Comparison of ENCODE assay signal across 10 cellular contexts in genomic region chr2:23541453-23542334, GRCh38.
DNase-seq lines count a peak whose midpoint lies in the region; ATAC-seq and TF ChIP-seq lines count a peak whose summit lies in the region.
"Had no signal": no experiment of that assay in that cellular context is flagged by ENCODE, and none has a peak within 500 bp of the region (broad histone marks: within the 10 kb centered on the region; RNA-seq: fewer than 3 reads in every experiment).

No MANE protein-coding gene starts in this region.

- H3K4me1 ChIP-seq in HEK293 (ENCODE audit: control insufficient read depth, insufficient read depth, low read length) = peaks cover 4% of the 10 kb centered on the region
- peaks cover 26 to 28% of the 10 kb centered on the region in 2 donors for H3K4me1 ChIP-seq in gastrocnemius medialis
- H3K4me1 ChIP-seq in prostate gland (replicated peaks) = no peaks in the 10 kb centered on the region

- H3K36me3 ChIP-seq in HEK293 (ENCODE audit: control insufficient read depth in 2 of 2, insufficient read depth in 1 of 2, low read length in 2 of 2) = no peaks in the 10 kb centered on the region
- H3K36me3 ChIP-seq in gastrocnemius medialis = no peaks in the 10 kb centered on the region
- H3K36me3 ChIP-seq in prostate gland = no peaks in the 10 kb centered on the region

- no peaks in the 10 kb centered on the region for H3K27me3 ChIP-seq in gastrocnemius medialis
- H3K27me3 ChIP-seq in prostate gland (replicated peaks; ENCODE audit: insufficient read depth) = no peaks in the 10 kb centered on the region

- in situ Hi-C loops in gastrocnemius medialis (cut with MboI; ENCODE audit: low sequenced_read_pairs in 4 of 4) (no loop called here), KBM-7 (cut with MboI; ENCODE audit: low pct_unique_long_range_greater_than_20kb, low sequenced_read_pairs) (no loop called here)

- CTCF ChIA-PET in HEK293 (lab: Yijun Ruan, JAX) = interaction anchor here (0.6 kb wide), 1 partner anchor 619 kb away, joined by 3 read pairs; no protein-coding TSS in a partner anchor

- TF ChIP-seq CTCF in HEK293 (tag by site-specific recombination; IDR thresholded peaks at IDR 0.05) (no peak), gastrocnemius medialis (IDR thresholded peaks at IDR 0.05 in 4 of 5, conservative IDR thresholded peaks at IDR 0.05 in 1 of 5) (no peak), prostate gland (IDR thresholded peaks at IDR 0.05) (no peak)

- intact Hi-C loops in Right ventricle myocardium superior (cut with DNase I) (no loop called here), gastrocnemius medialis (cut with DNase I; ENCODE audit: low total_unique reads) (no loop called here), prostate gland (cut with DNase I) (no loop called here)

- peak; percentile 91 for DNase-seq in NCI-H748 (lab: John Stamatoyannopoulos, UW; ENCODE audit: unreplicated experiment)
- no peak for DNase-seq in Right ventricle myocardium superior
- DNase-seq in gastrocnemius medialis = peak; percentile 40 to 70
- DNase-seq in prostate gland (ENCODE audit: low spot score) = no peak
- no peak for DNase-seq in activated gamma-delta T cell (lab: John Stamatoyannopoulos, UW)
- no peak for DNase-seq in KBM-7
- DNase-seq: activated CD4-positive, alpha-beta T cell treated with anti-CD3 and anti-CD28 coated beads for 1 hour had no signal

- TF ChIP-seq POLR2A in gastrocnemius medialis (IDR thresholded peaks at IDR 0.05) (no peak), prostate gland (IDR thresholded peaks at IDR 0.05) (no peak)

- H3K4me3 ChIP-seq in HEK293 (ENCODE audit: low read depth, low read length) (no peak overlapping the region), gastrocnemius medialis (no peak overlapping the region), prostate gland (no peak overlapping the region)

- H3K9me3 ChIP-seq in HEK293 (ENCODE audit: control insufficient read depth, insufficient read depth, low read depth, low read length) (no peaks in the 10 kb centered on the region), gastrocnemius medialis (no peaks in the 10 kb centered on the region), prostate gland (no peaks in the 10 kb centered on the region)

- no peak overlapping the region for H3K27ac ChIP-seq in HEK293 (ENCODE audit: extremely low read depth, low read depth, low read length)
- H3K27ac ChIP-seq in gastrocnemius medialis = peak overlapping the region; percentile 28 to 64 (median 52)
- peak overlapping the region in 1 of 2 donors; percentile 33 for H3K27ac ChIP-seq in prostate gland

- 48% methylated on average over 8 of the region's 8 CpGs for WGBS in prostate gland

- ATAC-seq in Right ventricle myocardium superior (ENCODE audit: poor library complexity) = peak; percentile 80
- peak; percentile 56 to 63 for ATAC-seq in gastrocnemius medialis
- no peak for ATAC-seq in HG02678 (IDR thresholded peaks at IDR 0.05; ENCODE audit: unreplicated experiment)
- ATAC-seq: Panc1 had no signal

- POLR2A ChIA-PET in HEK293 (lab: Yijun Ruan, JAX) = no interaction called here

TF ChIP-seq in HEK293, 187 proteins besides CTCF, POLR2A, EP300 and RAD21 (continues in another document):
- TF ChIP-seq, protein P1, sequence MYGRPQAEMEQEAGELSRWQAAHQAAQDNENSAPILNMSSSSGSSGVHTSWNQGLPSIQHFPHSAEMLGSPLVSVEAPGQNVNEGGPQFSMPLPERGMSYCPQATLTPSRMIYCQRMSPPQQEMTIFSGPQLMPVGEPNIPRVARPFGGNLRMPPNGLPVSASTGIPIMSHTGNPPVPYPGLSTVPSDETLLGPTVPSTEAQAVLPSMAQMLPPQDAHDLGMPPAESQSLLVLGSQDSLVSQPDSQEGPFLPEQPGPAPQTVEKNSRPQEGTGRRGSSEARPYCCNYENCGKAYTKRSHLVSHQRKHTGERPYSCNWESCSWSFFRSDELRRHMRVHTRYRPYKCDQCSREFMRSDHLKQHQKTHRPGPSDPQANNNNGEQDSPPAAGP (tag by site-specific recombination; IDR thresholded peaks at IDR 0.05) = 0 out of 2 replicates have a peak, but pooled peaks have one; percentile 29
- peak; percentile 27; the same call in 1 of the 2 replicates for TF ChIP-seq FEZF1 (tag by site-specific recombination; IDR thresholded peaks at IDR 0.05)
- TF ChIP-seq TRIM28 (IDR thresholded peaks at IDR 0.05; ENCODE audit: borderline replicate concordance, low read length) = peak; percentile 20; the same call in 1 of the 2 replicates
- TF ChIP-seq TCF7L2 (IDR thresholded peaks at IDR 0.05; ENCODE audit: borderline replicate concordance, low read depth, low read length) = peak; percentile 47
- 0 out of 2 replicates have a peak, but pooled peaks have one; percentile 39 for TF ChIP-seq ZNF600 (tag by site-specific recombination; IDR thresholded peaks at IDR 0.05)
- 0 out of 2 replicates have a peak, but pooled peaks have one; percentile 20 for TF ChIP-seq ZBTB8A (tag by site-specific recombination; IDR thresholded peaks at IDR 0.05)
- TF ChIP-seq GLIS2 (tag by site-specific recombination; IDR thresholded peaks at IDR 0.05) = no peak
- no peak for TF ChIP-seq ZNF350 (tag by site-specific recombination; IDR thresholded peaks at IDR 0.05)
- TF ChIP-seq ZNF629 (tag by site-specific recombination; IDR thresholded peaks at IDR 0.05) = peak; percentile 71
- TF ChIP-seq ZBTB44 (tag by site-specific recombination; IDR thresholded peaks at IDR 0.05) = no peak
- peak; percentile 58 for TF ChIP-seq OSR2 (tag by site-specific recombination; IDR thresholded peaks at IDR 0.05)
- TF ChIP-seq REST (tag by site-specific recombination; IDR thresholded peaks at IDR 0.05) = 0 out of 2 replicates have a peak, but pooled peaks have one; percentile 32
- TF ChIP-seq ZNF140 (tag by site-specific recombination; IDR thresholded peaks at IDR 0.05) = no peak
- TF ChIP-seq ZNF146 (tag by site-specific recombination; IDR thresholded peaks at IDR 0.05) = peak; percentile 52; the same call in 1 of the 2 replicates
- TF ChIP-seq ZNF121 (tag by site-specific recombination; IDR thresholded peaks at IDR 0.05) = no peak
- no peak for TF ChIP-seq ZNF394 (tag by site-specific recombination; IDR thresholded peaks at IDR 0.05; ENCODE audit: borderline replicate concordance)
- TF ChIP-seq ZNF366 (tag by site-specific recombination; conservative IDR thresholded peaks at IDR 0.05) = 0 out of 2 replicates have a peak, but pooled peaks have one; percentile 31
- no peak for TF ChIP-seq ZNF488 (tag by site-specific recombination; IDR thresholded peaks at IDR 0.05)

Comparison
In these comparisons a context has a peak if more than half of its experiments do, and no peak if none do; other contexts are left out.
1. DNase-seq: peak in NCI-H748 (single experiment) and gastrocnemius medialis (2 of 2); none in Right ventricle myocardium superior (single experiment), prostate gland (single experiment), activated gamma-delta T cell (single experiment) and KBM-7 (single experiment).